ENCODE assay signal across 7 cellular contexts in genomic region chr16:29925173-29925804, GRCh38. TPM values are rescaled to one million over a fixed set of nuclear protein-coding genes. Genes with fewer than 3 reads are reported as not detected.
DNase-seq lines count a peak whose midpoint lies in the region; ATAC-seq and TF ChIP-seq lines count a peak whose summit lies in the region.

No MANE protein-coding gene starts in this region.

- H2AFZ ChIP-seq in GM23338: peak overlapping the region; percentile 88

- intact Hi-C loops in esophagus squamous epithelium (cut with DNase I): no loop called here
- intact Hi-C loops in ovary (cut with DNase I): loop anchor here in 2 of 4 donors (5.0 to 10.0 kb wide), 2 partner anchors 77 to 80 kb away; no protein-coding TSS in a partner anchor

- H3K4me1 Mint-ChIP-seq in GM23338: peaks cover 19% of the 10 kb centered on the region

- H3K27ac ChIP-seq in GM23338 (ENCODE audit: low read depth): no peak overlapping the region
- no peak overlapping the region for H3K27ac ChIP-seq in SJCRH30
- peak overlapping the region in 3 of 4 donors; percentile 84 to 92 (median 85) for H3K27ac ChIP-seq in esophagus squamous epithelium
- no peak overlapping the region for H3K27ac ChIP-seq in ovary

- H3K4me2 ChIP-seq in GM23338: peak overlapping the region; percentile 96

- H3K9me2 ChIP-seq in GM23338 (ENCODE audit: insufficient read depth): no peaks in the 10 kb centered on the region

- peak overlapping the region; percentile 91 for H3K4me3 ChIP-seq in GM23338
- H3K4me3 ChIP-seq in SJCRH30: peak overlapping the region; percentile 89
- H3K4me3 ChIP-seq in esophagus squamous epithelium: peak overlapping the region; percentile 70 to 91 (median 84)
- H3K4me3 ChIP-seq in ovary: peak overlapping the region; percentile 73

- H4K20me1 ChIP-seq in GM23338 (replicated peaks; ENCODE audit: insufficient read depth): no peaks in the 10 kb centered on the region; the same call in none of the 2 replicates

- TF ChIP-seq POLR2A in esophagus squamous epithelium (IDR thresholded peaks at IDR 0.05): no peak
- no peak for TF ChIP-seq POLR2A in ovary (IDR thresholded peaks at IDR 0.05)

- H3K4me1 ChIP-seq in GM23338 (ENCODE audit: insufficient read depth) (peaks cover 14% of the 10 kb centered on the region; the same call in 1 of the 2 replicates), SJCRH30 (peaks cover 3% of the 10 kb centered on the region; the same call in 1 of the 2 replicates), esophagus squamous epithelium (peaks cover 15 to 31% (median 16%) of the 10 kb centered on the region in 3 donors), ovary (ENCODE audit: insufficient read depth) (peaks cover 13% of the 10 kb centered on the region)

- H3K27me3 Mint-ChIP-seq in GM23338 (ENCODE audit: insufficient read depth, low read depth, poor library complexity): peaks cover 5% of the 10 kb centered on the region

- peaks cover 5% of the 10 kb centered on the region; the same call in 1 of the 2 replicates for H3F3A ChIP-seq in GM23338 (replicated peaks; ENCODE audit: low read depth)

- H3K4me3 Mint-ChIP-seq in GM23338: peak overlapping the region; percentile 87

- no peak for TF ChIP-seq CTCF in GM23338 (conservative IDR thresholded peaks at IDR 0.05; ENCODE audit: low read depth in 2 of 2)
- TF ChIP-seq CTCF in esophagus squamous epithelium (IDR thresholded peaks at IDR 0.05): no peak
- no peak for TF ChIP-seq CTCF in ovary (IDR thresholded peaks at IDR 0.05)

- no peaks in the 10 kb centered on the region for H3K27me3 ChIP-seq in GM23338 (ENCODE audit: insufficient read depth)
- H3K27me3 ChIP-seq in SJCRH30: no peaks in the 10 kb centered on the region
- no peaks in the 10 kb centered on the region for H3K27me3 ChIP-seq in esophagus squamous epithelium
- H3K27me3 ChIP-seq in ovary: no peaks in the 10 kb centered on the region

- TF ChIP-seq EP300 in ovary (IDR thresholded peaks at IDR 0.05): no peak

- H3K36me3 ChIP-seq in GM23338 (ENCODE audit: insufficient read depth) (no peaks in the 10 kb centered on the region), SJCRH30 (no peaks in the 10 kb centered on the region), esophagus squamous epithelium (peaks cover 0 to 35% (median 7%) of the 10 kb centered on the region in 3 donors), ovary (no peaks in the 10 kb centered on the region)

- H3K9me3 ChIP-seq in SJCRH30 (replicated peaks) (no peaks in the 10 kb centered on the region), esophagus squamous epithelium (no peaks in the 10 kb centered on the region), ovary (no peaks in the 10 kb centered on the region)

- peak; percentile 17 for ATAC-seq in GM23338
- ATAC-seq in HG02571 (IDR thresholded peaks at IDR 0.05; ENCODE audit: unreplicated experiment): no peak
- ATAC-seq in GM21423 (IDR thresholded peaks at IDR 0.05; ENCODE audit: unreplicated experiment): no peak

- peaks cover 25% of the 10 kb centered on the region for H3K79me2 ChIP-seq in GM23338 (replicated peaks; ENCODE audit: insufficient read depth)

- peak; percentile 9 for DNase-seq in GM23338 (ENCODE audit: low spot score)
- no peak for DNase-seq in SJCRH30
- no peak for DNase-seq in esophagus squamous epithelium (lab: John Stamatoyannopoulos, UW)
- DNase-seq in ovary: peak in 1 of 5 donors; percentile 26
- DNase-seq in iPS-NIHi7 (ENCODE audit: extremely low spot score): no peak

- H3K27ac Mint-ChIP-seq in GM23338: no peak overlapping the region

- WGBS in esophagus squamous epithelium, 2 donors: 0 to 1% methylated on average over 11 to 14 of the region's 14 CpGs
- WGBS in ovary, 3 donors: 0 to 2% (median 0%) methylated on average over 13 to 14 of the region's 14 CpGs

- no peaks in the 10 kb centered on the region for H3K9me3 Mint-ChIP-seq in GM23338

- peaks cover 11% of the 10 kb centered on the region; the same call in 2 of the 3 replicates for H3K36me3 Mint-ChIP-seq in GM23338 (ENCODE audit: low read depth)

RNA-seq across cellular contexts. Expression of gene KCTD13, which starts 0.7 kb away (rescaled TPM):
- total RNA-seq in GM23338 (2014; rRNA removed; shearing (Covaris generic)): 8.9 and 12.2 TPM in 2 replicates
- polyA plus RNA-seq in GM23338 (2016; fragmentation: Nextera tagmentation; extraction: Ambion mirVana) (8.7 and 10.1 TPM in 2 replicates), ovary (10 to 100 TPM in 1 of 2 donors, 1 to 10 TPM in 1; 7.0 to 16.3 TPM)
- total RNA-seq in SJCRH30 (2014; rRNA removed; shearing (Covaris generic)): 3.5 and 5.3 TPM in 2 replicates
- total RNA-seq in esophagus squamous epithelium (10 to 100 TPM in 3 of 4 donors, 1 to 10 TPM in 1; 8.4 to 17.2 (median 13.9) TPM), ovary (10 to 100 TPM; 18.4 to 36.8 (median 25.5) TPM)

RNA-seq across cellular contexts. Expression of gene ASPHD1, which starts 25.0 kb away (rescaled TPM):
- 11.3 and 20.6 TPM in 2 replicates for total RNA-seq in GM23338 (2014; rRNA removed; shearing (Covaris generic))
- polyA plus RNA-seq in GM23338 (2016; fragmentation: Nextera tagmentation; extraction: Ambion mirVana) (12.4 and 15.5 TPM in 2 replicates), ovary (1 to 10 TPM in 1 of 2 donors, under 1 TPM in 1; 0.38 to 1.1 TPM)
- 0.06 and 0.35 TPM in 2 replicates for total RNA-seq in SJCRH30 (2014; rRNA removed; shearing (Covaris generic))
- total RNA-seq in esophagus squamous epithelium (under 1 TPM in 2 of 4 donors, not detected in 2; 0.32 to 0.61 TPM), ovary (1 to 10 TPM in 5 of 7 donors, under 1 TPM in 1, not detected in 1; 0.53 to 7.8 (median 1.6) TPM)

RNA-seq across cellular contexts. Expression of gene SEZ6L2, which starts 25.9 kb away (rescaled TPM):
- 55.8 and 71.9 TPM in 2 replicates for total RNA-seq in GM23338 (2014; rRNA removed; shearing (Covaris generic))
- 17.8 and 18.0 TPM in 2 replicates for polyA plus RNA-seq in GM23338 (2016; fragmentation: Nextera tagmentation; extraction: Ambion mirVana)
- not detected in 2 replicates for total RNA-seq in SJCRH30 (2014; rRNA removed; shearing (Covaris generic))
- 1 to 10 TPM in 2 of 4 donors, under 1 TPM in 1, not detected in 1; 0.22 to 2.8 (median 1.1) TPM for total RNA-seq in esophagus squamous epithelium
- total RNA-seq in ovary: 10 to 100 TPM in 1 of 7 donors, 1 to 10 TPM in 5, under 1 TPM in 1; 0.73 to 13.3 (median 3.1) TPM
- polyA plus RNA-seq in ovary: 1 to 10 TPM; 2.9 to 5.1 TPM

RNA-seq across cellular contexts. Expression of gene TMEM219, which starts 36.6 kb away (rescaled TPM):
- 39.2 and 50.0 TPM in 2 replicates for total RNA-seq in GM23338 (2014; rRNA removed; shearing (Covaris generic))
- polyA plus RNA-seq in GM23338 (2016; fragmentation: Nextera tagmentation; extraction: Ambion mirVana): 81.5 and 82.3 TPM in 2 replicates
- 29.8 and 32.1 TPM in 2 replicates for total RNA-seq in SJCRH30 (2014; rRNA removed; shearing (Covaris generic))
- 100 to 1,000 TPM in 1 of 4 donors, 10 to 100 TPM in 3; 48.0 to 119 (median 80.0) TPM for total RNA-seq in esophagus squamous epithelium
- total RNA-seq in ovary: 100 to 1,000 TPM in 3 of 7 donors, 10 to 100 TPM in 4; 81.3 to 143 (median 87.4) TPM
- 100 to 1,000 TPM in 1 of 2 donors, 10 to 100 TPM in 1; 84.1 to 124 TPM for polyA plus RNA-seq in ovary

RNA-seq across cellular contexts. Expression of gene TAOK2, which starts 48.4 kb away (rescaled TPM):
- total RNA-seq in GM23338 (2014; rRNA removed; shearing (Covaris generic)): 36.5 and 45.2 TPM in 2 replicates
- polyA plus RNA-seq in GM23338 (2016; fragmentation: Nextera tagmentation; extraction: Ambion mirVana) (8.8 and 10.1 TPM in 2 replicates), ovary (10 to 100 TPM; 19.4 to 33.2 TPM)
- total RNA-seq in SJCRH30 (2014; rRNA removed; shearing (Covaris generic)): 27.3 and 30.6 TPM in 2 replicates
- total RNA-seq in esophagus squamous epithelium (10 to 100 TPM; 26.8 to 33.7 (median 30.4) TPM), ovary (10 to 100 TPM; 24.8 to 54.0 (median 43.9) TPM)

Comparison
In these comparisons a context has a peak if more than half of its experiments do, and no peak if none do; other contexts are left out.
1. H3K27ac ChIP-seq: peak in esophagus squamous epithelium (3 of 4); none in GM23338 (single experiment), SJCRH30 (single experiment) and ovary (0 of 2).
2. Peak in every context shown above with its lines, with median percentiles within 50 percentile points of each other: H3K4me3 ChIP-seq.